Comparison of ENCODE assay signal across 7 cellular contexts in genomic region chr20:46132705-46133120, GRCh38. TPM values are rescaled to one million over a fixed set of nuclear protein-coding genes. Genes with fewer than 3 reads are reported as not detected.
DNase-seq lines count a peak whose midpoint lies in the region; FAIRE-seq and TF ChIP-seq lines count a peak whose summit lies in the region.

No MANE protein-coding gene starts in this region.

- H3K36me3 Mint-ChIP-seq in type B pancreatic cell: no peaks in the 10 kb centered on the region

- peak; percentile 24; the same call in 1 of the 2 replicates for TF ChIP-seq POLR2A in GM12892 (IDR thresholded peaks at IDR 0.05; ENCODE audit: low read depth, low read length)

- H3K4me3 Mint-ChIP-seq in type B pancreatic cell: no peak overlapping the region

- DNase-seq in GM12892 (ENCODE audit: insufficient read length): peak; percentile 73
- DNase-seq in MG63: peak; percentile 66
- DNase-seq in SK-MEL-5 (ENCODE audit: low read depth, low spot score): peak; percentile 71
- DNase-seq in activated gamma-delta T cell (lab: John Stamatoyannopoulos, UW): peak; percentile 22
- DNase-seq in glomerular visceral epithelial cell (ENCODE audit: extremely low spot score): peak; percentile 69
- DNase-seq in pons (ENCODE audit: low spot score): peak; percentile 11
- peak; percentile 85 for DNase-seq in type B pancreatic cell (ENCODE audit: extremely low spot score, unreplicated experiment)

- H3K9me3 Mint-ChIP-seq in type B pancreatic cell: no peaks in the 10 kb centered on the region

- no peaks in the 10 kb centered on the region for H3K36me3 ChIP-seq in MG63

- TF ChIP-seq CTCF in type B pancreatic cell (conservative IDR thresholded peaks at IDR 0.05): peak; percentile 95

- no peak overlapping the region for H3K4me3 ChIP-seq in MG63

- no peak overlapping the region for H3K27ac Mint-ChIP-seq in type B pancreatic cell

- no peaks in the 10 kb centered on the region for H3K9me3 ChIP-seq in MG63

- FAIRE-seq in GM12892 (lab: Jason Lieb, UNC): peak; percentile 85

- in situ Hi-C loops in SK-MEL-5 (cut with HindIII; ENCODE audit: low pct_unique_long_range_greater_than_20kb, low sequenced_read_pairs): no loop called here

- H3K27me3 ChIP-seq in MG63: peaks cover 44% of the 10 kb centered on the region

- peaks cover 5% of the 10 kb centered on the region for H3K4me1 Mint-ChIP-seq in type B pancreatic cell (ENCODE audit: unreplicated experiment)

- peaks cover 74% of the 10 kb centered on the region for H3K27me3 Mint-ChIP-seq in type B pancreatic cell

RNA-seq across cellular contexts. Expression of gene CD40, which starts 14.6 kb away (rescaled TPM):
- 159 TPM for polyA plus RNA-seq in GM12892 (2012; ENCODE audit: missing spikeins)
- total RNA-seq in MG63 (2014; rRNA removed; shearing (Covaris generic); ENCODE audit: low replicate concordance): not detected in 2 replicates
- total RNA-seq in SK-MEL-5 (2014; rRNA removed; shearing (Covaris generic)): not detected in 2 replicates
- not detected in 2 replicates for polyA plus RNA-seq in SK-MEL-5 (2015; cell fraction: cytosol; rRNA removed)
- not detected in 2 replicates for polyA plus RNA-seq in SK-MEL-5 (2015; cell fraction: nucleus; rRNA removed)
- total RNA-seq in type B pancreatic cell (ENCODE audit: low replicate concordance): 0.40 and 1.5 TPM in 2 replicates

RNA-seq across cellular contexts. Expression of gene NCOA5, which starts 43.0 kb away (rescaled TPM):
- polyA plus RNA-seq in GM12892 (2012; ENCODE audit: missing spikeins): 14.5 TPM
- total RNA-seq in MG63 (2014; rRNA removed; shearing (Covaris generic); ENCODE audit: low replicate concordance): 9.2 and 24.9 TPM in 2 replicates
- total RNA-seq in SK-MEL-5 (2014; rRNA removed; shearing (Covaris generic)): 15.9 and 16.6 TPM in 2 replicates
- polyA plus RNA-seq in SK-MEL-5 (2015; cell fraction: cytosol; rRNA removed): 21.4 and 25.5 TPM in 2 replicates
- 21.7 and 23.7 TPM in 2 replicates for polyA plus RNA-seq in SK-MEL-5 (2015; cell fraction: nucleus; rRNA removed)
- 43.5 and 48.6 TPM in 2 replicates for total RNA-seq in type B pancreatic cell (ENCODE audit: low replicate concordance)

Comparison
In these comparisons a context has a peak if more than half of its experiments do, and no peak if none do; other contexts are left out.
1. DNase-seq: peak in every context shown above with its lines; median percentile 85 in type B pancreatic cell; 73 in GM12892; 71 in SK-MEL-5; 69 in glomerular visceral epithelial cell; 66 in MG63; 22 in activated gamma-delta T cell; 11 in pons.